In the genomic region with DNA sequence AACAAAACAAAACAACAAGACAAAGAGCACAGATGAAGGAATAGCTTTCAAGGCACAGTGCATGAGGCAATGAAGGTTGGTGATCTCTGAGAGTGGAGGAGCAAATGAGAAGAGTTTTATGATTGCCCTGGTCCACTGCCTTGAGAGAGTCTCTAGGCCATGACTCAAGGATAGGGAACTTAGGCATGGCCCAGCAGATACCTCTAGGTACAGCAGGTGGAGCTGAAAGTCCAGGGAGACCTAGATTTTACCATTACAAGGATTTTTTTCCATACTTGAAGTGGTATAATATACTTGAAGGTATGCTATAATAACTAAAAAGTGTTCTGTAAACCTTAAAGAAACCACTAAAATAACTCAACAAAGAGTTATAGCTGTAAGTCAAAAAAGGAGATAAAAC, we compare ENCODE assay signal across 2 cellular contexts.
TF ChIP-seq lines count a peak whose summit lies in the region.

No MANE protein-coding gene starts in this region.

TF ChIP-seq in liver, 16 proteins besides CTCF, POLR2A, EP300 and RAD21 (continued from another document):
- TF ChIP-seq, protein P1, sequence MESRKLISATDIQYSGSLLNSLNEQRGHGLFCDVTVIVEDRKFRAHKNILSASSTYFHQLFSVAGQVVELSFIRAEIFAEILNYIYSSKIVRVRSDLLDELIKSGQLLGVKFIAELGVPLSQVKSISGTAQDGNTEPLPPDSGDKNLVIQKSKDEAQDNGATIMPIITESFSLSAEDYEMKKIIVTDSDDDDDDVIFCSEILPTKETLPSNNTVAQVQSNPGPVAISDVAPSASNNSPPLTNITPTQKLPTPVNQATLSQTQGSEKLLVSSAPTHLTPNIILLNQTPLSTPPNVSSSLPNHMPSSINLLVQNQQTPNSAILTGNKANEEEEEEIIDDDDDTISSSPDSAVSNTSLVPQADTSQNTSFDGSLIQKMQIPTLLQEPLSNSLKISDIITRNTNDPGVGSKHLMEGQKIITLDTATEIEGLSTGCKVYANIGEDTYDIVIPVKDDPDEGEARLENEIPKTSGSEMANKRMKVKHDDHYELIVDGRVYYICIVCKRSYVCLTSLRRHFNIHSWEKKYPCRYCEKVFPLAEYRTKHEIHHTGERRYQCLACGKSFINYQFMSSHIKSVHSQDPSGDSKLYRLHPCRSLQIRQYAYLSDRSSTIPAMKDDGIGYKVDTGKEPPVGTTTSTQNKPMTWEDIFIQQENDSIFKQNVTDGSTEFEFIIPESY (IDR thresholded peaks at IDR 0.05): no peak
- no peak for TF ChIP-seq FOXA1 (IDR thresholded peaks at IDR 0.05)
- no peak for TF ChIP-seq SP1 (IDR thresholded peaks at IDR 0.05)
- no peak for TF ChIP-seq FOXA2 (IDR thresholded peaks at IDR 0.05)
- TF ChIP-seq, protein P2, sequence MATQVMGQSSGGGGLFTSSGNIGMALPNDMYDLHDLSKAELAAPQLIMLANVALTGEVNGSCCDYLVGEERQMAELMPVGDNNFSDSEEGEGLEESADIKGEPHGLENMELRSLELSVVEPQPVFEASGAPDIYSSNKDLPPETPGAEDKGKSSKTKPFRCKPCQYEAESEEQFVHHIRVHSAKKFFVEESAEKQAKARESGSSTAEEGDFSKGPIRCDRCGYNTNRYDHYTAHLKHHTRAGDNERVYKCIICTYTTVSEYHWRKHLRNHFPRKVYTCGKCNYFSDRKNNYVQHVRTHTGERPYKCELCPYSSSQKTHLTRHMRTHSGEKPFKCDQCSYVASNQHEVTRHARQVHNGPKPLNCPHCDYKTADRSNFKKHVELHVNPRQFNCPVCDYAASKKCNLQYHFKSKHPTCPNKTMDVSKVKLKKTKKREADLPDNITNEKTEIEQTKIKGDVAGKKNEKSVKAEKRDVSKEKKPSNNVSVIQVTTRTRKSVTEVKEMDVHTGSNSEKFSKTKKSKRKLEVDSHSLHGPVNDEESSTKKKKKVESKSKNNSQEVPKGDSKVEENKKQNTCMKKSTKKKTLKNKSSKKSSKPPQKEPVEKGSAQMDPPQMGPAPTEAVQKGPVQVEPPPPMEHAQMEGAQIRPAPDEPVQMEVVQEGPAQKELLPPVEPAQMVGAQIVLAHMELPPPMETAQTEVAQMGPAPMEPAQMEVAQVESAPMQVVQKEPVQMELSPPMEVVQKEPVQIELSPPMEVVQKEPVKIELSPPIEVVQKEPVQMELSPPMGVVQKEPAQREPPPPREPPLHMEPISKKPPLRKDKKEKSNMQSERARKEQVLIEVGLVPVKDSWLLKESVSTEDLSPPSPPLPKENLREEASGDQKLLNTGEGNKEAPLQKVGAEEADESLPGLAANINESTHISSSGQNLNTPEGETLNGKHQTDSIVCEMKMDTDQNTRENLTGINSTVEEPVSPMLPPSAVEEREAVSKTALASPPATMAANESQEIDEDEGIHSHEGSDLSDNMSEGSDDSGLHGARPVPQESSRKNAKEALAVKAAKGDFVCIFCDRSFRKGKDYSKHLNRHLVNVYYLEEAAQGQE (IDR thresholded peaks at IDR 0.05): no peak
- no peak for TF ChIP-seq YY1 (IDR thresholded peaks at IDR 0.05)
- TF ChIP-seq RXRA (IDR thresholded peaks at IDR 0.05): no peak
- TF ChIP-seq NR2F2 (IDR thresholded peaks at IDR 0.05): no peak
- TF ChIP-seq HNF4A (conservative IDR thresholded peaks at IDR 0.05): no peak
- TF ChIP-seq, protein P3, sequence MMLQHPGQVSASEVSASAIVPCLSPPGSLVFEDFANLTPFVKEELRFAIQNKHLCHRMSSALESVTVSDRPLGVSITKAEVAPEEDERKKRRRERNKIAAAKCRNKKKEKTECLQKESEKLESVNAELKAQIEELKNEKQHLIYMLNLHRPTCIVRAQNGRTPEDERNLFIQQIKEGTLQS (IDR thresholded peaks at IDR 0.05): no peak

TF ChIP-seq in HepG2, 621 proteins besides CTCF, POLR2A, EP300 and RAD21 (continued from another document):
- TF ChIP-seq, protein P4, sequence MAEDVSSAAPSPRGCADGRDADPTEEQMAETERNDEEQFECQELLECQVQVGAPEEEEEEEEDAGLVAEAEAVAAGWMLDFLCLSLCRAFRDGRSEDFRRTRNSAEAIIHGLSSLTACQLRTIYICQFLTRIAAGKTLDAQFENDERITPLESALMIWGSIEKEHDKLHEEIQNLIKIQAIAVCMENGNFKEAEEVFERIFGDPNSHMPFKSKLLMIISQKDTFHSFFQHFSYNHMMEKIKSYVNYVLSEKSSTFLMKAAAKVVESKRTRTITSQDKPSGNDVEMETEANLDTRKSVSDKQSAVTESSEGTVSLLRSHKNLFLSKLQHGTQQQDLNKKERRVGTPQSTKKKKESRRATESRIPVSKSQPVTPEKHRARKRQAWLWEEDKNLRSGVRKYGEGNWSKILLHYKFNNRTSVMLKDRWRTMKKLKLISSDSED (CRISPR knock-in tag; IDR thresholded peaks at IDR 0.05): no peak
- TF ChIP-seq GATAD1 (CRISPR knock-in tag; IDR thresholded peaks at IDR 0.05) (no peak), ZNF230 (CRISPR knock-in tag; IDR thresholded peaks at IDR 0.05) (no peak), ZNF24 (IDR thresholded peaks at IDR 0.05) (no peak)
- TF ChIP-seq, protein P5, sequence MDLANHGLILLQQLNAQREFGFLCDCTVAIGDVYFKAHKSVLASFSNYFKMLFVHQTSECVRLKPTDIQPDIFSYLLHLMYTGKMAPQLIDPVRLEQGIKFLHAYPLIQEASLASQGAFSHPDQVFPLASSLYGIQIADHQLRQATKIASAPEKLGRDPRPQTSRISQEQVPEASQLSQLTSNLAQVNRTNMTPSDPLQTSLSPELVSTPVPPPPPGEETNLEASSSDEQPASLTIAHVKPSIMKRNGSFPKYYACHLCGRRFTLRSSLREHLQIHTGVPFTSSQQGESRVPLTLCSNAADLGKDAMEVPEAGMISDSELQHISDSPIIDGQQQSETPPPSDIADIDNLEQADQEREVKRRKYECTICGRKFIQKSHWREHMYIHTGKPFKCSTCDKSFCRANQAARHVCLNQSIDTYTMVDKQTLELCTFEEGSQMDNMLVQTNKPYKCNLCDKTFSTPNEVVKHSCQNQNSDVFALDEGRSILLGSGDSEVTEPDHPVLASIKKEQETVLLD (CRISPR knock-in tag; IDR thresholded peaks at IDR 0.05; ENCODE audit: low read depth): no peak
